ENCODE assay signal across 8 cellular contexts in genomic region chr2:55590810-55591440, GRCh38. TPM values are rescaled to one million over a fixed set of nuclear protein-coding genes. Genes with fewer than 3 reads are reported as not detected.
DNase-seq lines count a peak whose midpoint lies in the region; ATAC-seq and TF ChIP-seq lines count a peak whose summit lies in the region.

No MANE protein-coding gene starts in this region.

- TF ChIP-seq CTCF in fibroblast of villous mesenchyme (IDR thresholded peaks at IDR 0.05; ENCODE audit: insufficient read depth, low read depth, low read length) (no peak), gastroesophageal sphincter (IDR thresholded peaks at IDR 0.05) (no peak)

- peaks cover 0 to 71% (median 0%) of the 10 kb centered on the region in 3 donors for H3K4me1 ChIP-seq in gastroesophageal sphincter

- no peak overlapping the region for H3K27ac ChIP-seq in gastroesophageal sphincter

- ATAC-seq in GM21390 (IDR thresholded peaks at IDR 0.05; ENCODE audit: unreplicated experiment) (peak; percentile 73), GM21526 (IDR thresholded peaks at IDR 0.05; ENCODE audit: low FRiP score, unreplicated experiment) (no peak), HG03139 (IDR thresholded peaks at IDR 0.05; ENCODE audit: unreplicated experiment) (no peak), gastroesophageal sphincter (no peak)

- DNase-seq in COR-L47 (lab: John Stamatoyannopoulos, UW) (peak; percentile 27), NCI-H226 (peak; percentile 24), fibroblast of villous mesenchyme (ENCODE audit: low read depth) (peak; percentile 56), NAMALWA (ENCODE audit: low spot score) (no peak)

- no peaks in the 10 kb centered on the region for H3K9me3 ChIP-seq in gastroesophageal sphincter

- no peaks in the 10 kb centered on the region for H3K27me3 ChIP-seq in gastroesophageal sphincter

- H3K4me3 ChIP-seq in fibroblast of villous mesenchyme (ENCODE audit: low read depth, low read length) (no peak overlapping the region), gastroesophageal sphincter (no peak overlapping the region)

- no peak for TF ChIP-seq POLR2A in gastroesophageal sphincter (IDR thresholded peaks at IDR 0.05)

- peaks cover 0 to 19% of the 10 kb centered on the region in 2 donors for H3K36me3 ChIP-seq in gastroesophageal sphincter

- no peak for TF ChIP-seq EP300 in gastroesophageal sphincter (IDR thresholded peaks at IDR 0.05)

- WGBS in gastroesophageal sphincter (ENCODE audit: low coverage in 1 of 2), 2 donors, result 56 to 69% methylated on average over 4 to 7 of the region's 7 CpGs

RNA-seq across cellular contexts. Expression of gene PPP4R3B, which starts 26.5 kb away (rescaled TPM):
- 34.1 and 47.5 TPM in 2 replicates for total RNA-seq in fibroblast of villous mesenchyme
- total RNA-seq in gastroesophageal sphincter, result 100 to 1,000 TPM in 2 of 4 donors, 10 to 100 TPM in 2; 89.7 to 114 (median 97.6) TPM
